28 cellular contexts compared by ENCODE assay signal in the genomic region with DNA sequence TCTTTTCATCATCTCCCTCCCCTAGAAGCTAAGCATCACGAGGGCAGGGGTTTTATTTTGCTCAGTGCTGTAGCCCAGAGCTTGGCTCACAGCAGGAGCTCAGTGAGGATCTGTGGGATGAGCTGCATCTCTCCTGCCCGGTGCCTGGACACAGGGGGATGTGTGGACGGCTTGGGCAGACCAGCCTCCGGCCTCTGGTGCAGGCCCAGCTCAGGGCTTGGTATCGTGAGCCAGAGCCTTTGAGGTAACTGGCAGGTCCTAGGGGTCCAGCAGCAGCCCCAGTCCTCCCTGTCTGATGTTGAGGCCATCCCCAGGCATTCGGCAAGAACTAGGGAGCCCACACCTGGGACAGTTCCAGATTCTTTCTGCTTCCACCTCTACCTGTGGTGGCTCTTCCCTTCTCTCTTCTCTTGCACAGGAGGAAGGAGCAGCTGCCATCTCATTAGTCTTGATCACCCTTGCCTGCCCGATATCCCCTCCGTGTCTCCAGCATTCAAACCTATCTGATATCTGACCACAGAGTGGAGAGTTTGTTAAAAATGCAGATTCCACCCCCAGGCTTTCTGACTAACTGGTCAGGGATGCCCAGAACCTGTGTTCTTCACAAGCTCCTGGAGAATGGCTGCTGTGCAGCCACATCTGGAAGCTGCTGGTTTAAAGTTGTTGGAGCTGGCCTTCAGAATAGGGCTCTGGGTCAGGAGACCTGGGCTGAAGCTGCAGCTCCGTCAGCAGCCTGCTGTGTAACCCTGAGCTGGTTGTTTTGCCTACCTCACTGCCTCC. TPM values are rescaled to one million over a fixed set of nuclear protein-coding genes. Genes with fewer than 3 reads are reported as not detected.
DNase-seq lines count a peak whose midpoint lies in the region; ATAC-seq and TF ChIP-seq lines count a peak whose summit lies in the region.
"Had no signal": no experiment of that assay in that cellular context is flagged by ENCODE, and none has a peak within 500 bp of the region (broad histone marks: within the 10 kb centered on the region; RNA-seq: fewer than 3 reads in every experiment).

No MANE protein-coding gene starts in this region.

- peaks cover 12% of the 10 kb centered on the region for H3K4me1 Mint-ChIP-seq in chondrocyte (ENCODE audit: low read depth)
- H3K4me1 Mint-ChIP-seq in activated T-cell treated with anti-CD3 and anti-CD28 coated beads, Interleukin-2, amount 50 U/mL, for 4 hours (ENCODE audit: low read depth), result no peaks in the 10 kb centered on the region
- H3K4me1 Mint-ChIP-seq: stimulated activated naive CD8-positive, alpha-beta T cell treated with anti-CD3 and anti-CD28 coated beads, Interleukin-15, amount 100 ng/mL, for 72 hours had no signal

- peaks cover 0 to 42% (median 28%) of the 10 kb centered on the region in 12 donors for H3K4me1 ChIP-seq in heart left ventricle
- H3K4me1 ChIP-seq in psoas muscle, result peaks cover 32% of the 10 kb centered on the region
- H3K4me1 ChIP-seq in aorta (ENCODE audit: control insufficient read depth in 1 of 2, insufficient read depth in 2 of 2, low read length in 2 of 2), result no peaks in the 10 kb centered on the region

- intact Hi-C loops in heart left ventricle (cut with DNase I) (no loop called here), Right ventricle myocardium superior (cut with DNase I) (no loop called here), psoas muscle (cut with DNase I) (no loop called here), aorta (cut with DNase I) (loop anchor here in 1 of 2 donors (5.0 kb wide), 1 partner anchor 35 kb away; no protein-coding TSS in a partner anchor)

- no peaks in the 10 kb centered on the region for H3K36me3 Mint-ChIP-seq in chondrocyte (ENCODE audit: low read depth)
- H3K36me3 Mint-ChIP-seq in activated T-cell treated with anti-CD3 and anti-CD28 coated beads, Interleukin-2, amount 50 U/mL, for 4 hours (ENCODE audit: insufficient read depth), result no peaks in the 10 kb centered on the region
- H3K36me3 Mint-ChIP-seq: type B pancreatic cell had no signal

- no peak for ATAC-seq in heart left ventricle
- ATAC-seq in Right ventricle myocardium superior (ENCODE audit: poor library complexity), result no peak
- ATAC-seq in psoas muscle, result no peak
- ATAC-seq in aorta (ENCODE audit: low FRiP score), result no peak
- no peak for ATAC-seq in activated T-cell treated with anti-CD3 and anti-CD28 coated beads, Interleukin-2, amount 50 U/mL, for 4 hours
- ATAC-seq: esophagus mucosa; stimulated activated naive CD8-positive, alpha-beta T cell treated with anti-CD3 and anti-CD28 coated beads, Interleukin-15, amount 100 ng/mL, for 72 hours had no signal

- TF ChIP-seq CTCF in heart left ventricle (IDR thresholded peaks at IDR 0.05) (no peak), chondrocyte (IDR thresholded peaks at IDR 0.05) (no peak), psoas muscle (IDR thresholded peaks at IDR 0.05) (no peak)

- H3K27me3 Mint-ChIP-seq in chondrocyte (ENCODE audit: low read depth), result peaks cover 6% of the 10 kb centered on the region
- peaks cover 3% of the 10 kb centered on the region for H3K27me3 Mint-ChIP-seq in activated T-cell treated with anti-CD3 and anti-CD28 coated beads, Interleukin-2, amount 50 U/mL, for 4 hours (ENCODE audit: low read depth)
- H3K27me3 Mint-ChIP-seq: stimulated activated naive CD8-positive, alpha-beta T cell treated with anti-CD3 and anti-CD28 coated beads, Interleukin-15, amount 100 ng/mL, for 72 hours had no signal

- 91 to 96% (median 95%) methylated on average over 8 to 9 of the region's 9 CpGs for WGBS in heart left ventricle, 4 donors
- WGBS in psoas muscle, 3 donors, result 90 to 98% (median 90%) methylated on average over 9 of the region's 9 CpGs
- 81 to 84% methylated on average over 9 of the region's 9 CpGs for WGBS in aorta, 2 donors

- no peak overlapping the region for H3K4me3 Mint-ChIP-seq in chondrocyte (ENCODE audit: unreplicated experiment)
- H3K4me3 Mint-ChIP-seq in activated T-cell treated with anti-CD3 and anti-CD28 coated beads, Interleukin-2, amount 50 U/mL, for 4 hours, result no peak overlapping the region
- H3K4me3 Mint-ChIP-seq: activated naive CD4-positive, alpha-beta T cell treated with anti-CD3 and anti-CD28 coated beads for 36 hours; endodermal cell; stimulated activated naive CD8-positive, alpha-beta T cell treated with anti-CD3 and anti-CD28 coated beads, Interleukin-15, amount 100 ng/mL, for 72 hours; type B pancreatic cell had no signal

- H3K27me3 ChIP-seq in heart left ventricle (no peaks in the 10 kb centered on the region), psoas muscle (ENCODE audit: insufficient read depth in 3 of 3, low read length in 2 of 3) (no peaks in the 10 kb centered on the region), aorta (ENCODE audit: control insufficient read depth in 1 of 2, insufficient read depth in 2 of 2, low read length in 1 of 2) (no peaks in the 10 kb centered on the region)
- H3K27me3 ChIP-seq: adrenal gland, left lung had no signal

- TF ChIP-seq POLR2A in heart left ventricle (IDR thresholded peaks at IDR 0.05), result no peak

- H3K36me3 ChIP-seq in heart left ventricle (no peaks in the 10 kb centered on the region), psoas muscle (ENCODE audit: insufficient read depth in 1 of 2, low read depth in 1 of 2) (no peaks in the 10 kb centered on the region), aorta (ENCODE audit: control insufficient read depth in 1 of 2, insufficient read depth in 2 of 2, low read length in 1 of 2) (no peaks in the 10 kb centered on the region)
- H3K36me3 ChIP-seq: adrenal gland, left lung had no signal

- H3K27ac Mint-ChIP-seq in chondrocyte (ENCODE audit: unreplicated experiment), result peak overlapping the region; percentile 13
- H3K27ac Mint-ChIP-seq: activated naive CD4-positive, alpha-beta T cell treated with anti-CD3 and anti-CD28 coated beads for 36 hours; endodermal cell; type B pancreatic cell had no signal

- H3K27ac ChIP-seq in heart left ventricle (peak overlapping the region in 9 of 12 donors; percentile 59 to 93 (median 80)), psoas muscle (peak overlapping the region; percentile 95), aorta (ENCODE audit: low read depth in 1 of 2, low read length in 2 of 2) (peak overlapping the region; percentile 64 to 88)
- H3K27ac ChIP-seq: 22Rv1 had no signal

- H3K9me3 Mint-ChIP-seq in chondrocyte (ENCODE audit: low read depth), result no peaks in the 10 kb centered on the region
- no peaks in the 10 kb centered on the region for H3K9me3 Mint-ChIP-seq in activated T-cell treated with anti-CD3 and anti-CD28 coated beads, Interleukin-2, amount 50 U/mL, for 4 hours
- H3K9me3 Mint-ChIP-seq: activated naive CD4-positive, alpha-beta T cell treated with anti-CD3 and anti-CD28 coated beads for 36 hours; endodermal cell; stimulated activated naive CD8-positive, alpha-beta T cell treated with anti-CD3 and anti-CD28 coated beads, Interleukin-15, amount 100 ng/mL, for 72 hours; type B pancreatic cell had no signal

- DNase-seq in heart left ventricle, result no peak
- DNase-seq in Right ventricle myocardium superior, result no peak
- no peak for DNase-seq in chondrocyte (ENCODE audit: low spot score)
- no peak for DNase-seq in psoas muscle
- no peak for DNase-seq in aorta
- DNase-seq in activated T-cell treated with anti-CD3 and anti-CD28 coated beads, Interleukin-2, amount 50 U/mL, for 4 hours, result no peak
- no peak for DNase-seq in NCI-H524 (lab: John Stamatoyannopoulos, UW)
- no peak for DNase-seq in OCI-M2 (lab: John Stamatoyannopoulos, UW; ENCODE audit: unreplicated experiment)
- DNase-seq: activated CD4-positive, CD25-positive, alpha-beta regulatory T cell; activated naive CD4-positive, alpha-beta T cell treated with anti-CD3 and anti-CD28 coated beads for 36 hours; adrenal gland; endodermal cell; GOT3; NCI-H1092; NCI-H187 treated with DMSO at 0.1 percent for 48 hours; NCI-H526; occipital lobe; stimulated activated CD8-positive, alpha-beta memory T cell treated with anti-CD3 and anti-CD28 coated beads, Interleukin-4, amount 100 ng/mL, for 48 hours; stimulated activated naive CD8-positive, alpha-beta T cell treated with anti-CD3 and anti-CD28 coated beads, Interleukin-15, amount 100 ng/mL, for 72 hours; T-helper 1 cell had no signal

- H3K9me3 ChIP-seq in heart left ventricle, result no peaks in the 10 kb centered on the region
- H3K9me3 ChIP-seq in psoas muscle, result no peaks in the 10 kb centered on the region
- H3K9me3 ChIP-seq in aorta (ENCODE audit: control insufficient read depth, low read length), result no peaks in the 10 kb centered on the region
- H3K9me3 ChIP-seq: adrenal gland, left lung had no signal

- no peak overlapping the region for H3K4me3 ChIP-seq in heart left ventricle
- H3K4me3 ChIP-seq in psoas muscle, result no peak overlapping the region
- H3K4me3 ChIP-seq in aorta (ENCODE audit: low read length in 2 of 2), result no peak overlapping the region
- H3K4me3 ChIP-seq: adrenal gland, left lung had no signal

RNA-seq across cellular contexts. Expression of a gene that starts 7.9 kb away (rescaled TPM):
- not detected for total RNA-seq in heart left ventricle
- polyA plus RNA-seq in heart left ventricle, result not detected
- not detected for total RNA-seq in Right ventricle myocardium superior
- total RNA-seq in chondrocyte, result 0.15 TPM in 1 of 3 replicates, not detected in the others
- not detected for total RNA-seq in psoas muscle
- polyA plus RNA-seq in psoas muscle, result not detected
- total RNA-seq in aorta, result not detected
- polyA plus RNA-seq in aorta, result under 1 TPM; 0.25 to 0.41 TPM
- total RNA-seq in activated T-cell treated with anti-CD3 and anti-CD28 coated beads, Interleukin-2, amount 50 U/mL, for 4 hours, result not detected
- total RNA-seq: activated naive CD4-positive, alpha-beta T cell treated with anti-CD3 and anti-CD28 coated beads for 36 hours; adrenal gland; endodermal cell; esophagus mucosa; left lung; mesenteric fat pad; pulmonary artery endothelial cell; RPMI7951 had no signal
- polyA plus RNA-seq: adrenal gland had no signal

RNA-seq across cellular contexts. Expression of a gene that starts 15.4 kb away (rescaled TPM):
- total RNA-seq in heart left ventricle (under 1 TPM in 2 of 9 donors, not detected in 7; 0.29 TPM), Right ventricle myocardium superior (not detected), chondrocyte (0.44 to 0.57 TPM in 2 of 3 replicates, not detected in the other), psoas muscle (not detected), aorta (not detected)
- polyA plus RNA-seq in heart left ventricle (under 1 TPM in 1 of 2 donors, not detected in 1; 0.17 TPM), psoas muscle (under 1 TPM in 2 of 3 donors, not detected in 1; 0.06 to 0.08 TPM), aorta (10 to 100 TPM in 1 of 2 donors, under 1 TPM in 1; 0.69 to 30.2 TPM)
- total RNA-seq in activated T-cell treated with anti-CD3 and anti-CD28 coated beads, Interleukin-2, amount 50 U/mL, for 4 hours, result under 1 TPM in 1 of 3 donors, not detected in 2; 0.13 TPM
- total RNA-seq: activated naive CD4-positive, alpha-beta T cell treated with anti-CD3 and anti-CD28 coated beads for 36 hours; endodermal cell; esophagus mucosa; frontal cortex; occipital lobe; pulmonary artery endothelial cell had no signal

RNA-seq across cellular contexts. Expression of a gene that starts 26.3 kb away (rescaled TPM):
- total RNA-seq in heart left ventricle (100 to 1,000 TPM in 3 of 9 donors, 10 to 100 TPM in 6; 28.3 to 112 (median 45.6) TPM), Right ventricle myocardium superior (47.0 TPM), chondrocyte (331 to 532 TPM (median 499 TPM) in 3 replicates), psoas muscle (10 to 100 TPM; 34.0 to 56.0 (median 39.1) TPM), aorta (100 to 1,000 TPM; 217 to 360 TPM)
- polyA plus RNA-seq in heart left ventricle (10 to 100 TPM; 27.6 to 53.1 TPM), psoas muscle (10 to 100 TPM; 14.6 to 19.9 (median 19.2) TPM), aorta (100 to 1,000 TPM in 1 of 2 donors, 10 to 100 TPM in 1; 44.0 to 353 TPM)
- total RNA-seq in activated T-cell treated with anti-CD3 and anti-CD28 coated beads, Interleukin-2, amount 50 U/mL, for 4 hours, result under 1 TPM; 0.19 to 0.40 (median 0.37) TPM

Comparison
In these comparisons a context has a peak if more than half of its experiments do, and no peak if none do; other contexts are left out.
1. RNA of a gene that starts 26.3 kb away (total RNA-seq): 331 to 532 TPM in chondrocyte, 217 to 360 TPM in aorta, 47.0 TPM in Right ventricle myocardium superior (single experiment), 28.3 to 112 TPM in heart left ventricle and 34.0 to 56.0 TPM in psoas muscle; 0.19 to 0.40 TPM in activated T-cell treated with anti-CD3 and anti-CD28 coated beads, Interleukin-2, amount 50 U/mL, for 4 hours; every median in the first group is over 10 times any median in the second.
2. Peak in every context shown above with its lines, with median percentiles within 50 percentile points of each other: H3K27ac ChIP-seq.